ENCODE assay signal across 19 cellular contexts in the genomic region with DNA sequence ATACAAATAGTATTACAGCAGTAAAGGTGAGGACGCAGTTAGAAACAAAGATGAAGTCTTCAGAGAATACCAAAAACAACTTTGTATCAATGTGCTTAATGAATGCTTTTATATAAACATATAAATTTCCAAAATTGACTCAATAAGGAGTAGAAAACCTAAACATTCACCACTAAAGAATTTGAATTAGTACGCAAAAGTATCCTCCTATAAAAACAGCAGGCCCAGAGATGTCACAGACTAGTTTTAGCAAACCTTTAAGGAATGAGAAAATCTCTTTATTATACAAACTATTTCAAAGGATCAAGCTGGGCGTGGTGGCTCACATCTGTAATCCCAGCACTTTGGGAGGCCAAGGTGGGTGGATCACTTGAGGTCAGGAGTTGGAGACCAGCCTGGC.
"Had no signal": no experiment of that assay in that cellular context is flagged by ENCODE, and none has a peak within 500 bp of the region (broad histone marks: within the 10 kb centered on the region; RNA-seq: fewer than 3 reads in every experiment).

No MANE protein-coding gene starts in this region.

- H3K9me3 ChIP-seq: SJCRH30 had no signal

- ATAC-seq: Right ventricle myocardium inferior, SK-N-SH treated with all-trans-retinoic acid at 6 μM for 48 hours had no signal

- H3K27ac ChIP-seq: SJCRH30 had no signal

- H3K4me3 ChIP-seq: SJCRH30 had no signal

- DNase-seq: Karpas-422, KG1, MM.1S, NCI-H1092 treated with DMSO at 0.1 percent for 48 hours, NCI-H1436 treated with DMSO at 0.1 percent for 48 hours, NCI-H1694, NCI-H1930, NCI-H2081, NCI-H2107, NCI-H2227 treated with DMSO at 0.1 percent for 48 hours, NCI-H524, NCI-H69, NCI-H774, RPMI8226, SHP77 treated with DMSO at 0.1 percent for 48 hours, SJCRH30, T-helper 1 cell had no signal

- H3K27me3 ChIP-seq: SJCRH30 had no signal

- H3K36me3 ChIP-seq: SJCRH30 had no signal
